ENCODE assay signal across 7 cellular contexts in genomic region chr10:87734987-87735827, GRCh38.
DNase-seq lines count a peak whose midpoint lies in the region; ATAC-seq and TF ChIP-seq lines count a peak whose summit lies in the region.

No MANE protein-coding gene starts in this region.

- ATAC-seq in RWPE2 (ENCODE audit: low read depth) (peak; percentile 71), esophagus mucosa (peak; percentile 50), HG02981 (IDR thresholded peaks at IDR 0.05; ENCODE audit: unreplicated experiment) (no peak)

- no peaks in the 10 kb centered on the region for H3K36me3 ChIP-seq in RWPE2 (ENCODE audit: low read depth)

- no peaks in the 10 kb centered on the region for H3K9me3 ChIP-seq in RWPE2 (ENCODE audit: severe bottlenecking)

- peak; percentile 89 for TF ChIP-seq CTCF in RWPE2 (IDR thresholded peaks at IDR 0.05; ENCODE audit: poor library complexity, severe bottlenecking)

- no peak overlapping the region for H3K27ac ChIP-seq in RWPE2 (ENCODE audit: poor library complexity, severe bottlenecking)

- H3K27me3 ChIP-seq in RWPE2 (ENCODE audit: insufficient read depth, poor library complexity, severe bottlenecking), result no peaks in the 10 kb centered on the region

- DNase-seq in GM03348 (ENCODE audit: low spot score) (peak; percentile 60), HS-5 (ENCODE audit: low read depth) (peak; percentile 22), RWPE2 (ENCODE audit: low spot score) (no peak), mucosa of gallbladder (ENCODE audit: low spot score) (peak; percentile 15), DMS79 (lab: John Stamatoyannopoulos, UW) (no peak)

- peaks cover 5% of the 10 kb centered on the region for H3K4me1 ChIP-seq in RWPE2 (ENCODE audit: insufficient read depth, poor library complexity, severe bottlenecking)

- no peak overlapping the region for H3K4me3 ChIP-seq in RWPE2 (ENCODE audit: severe bottlenecking)

Comparison
In these comparisons a context has a peak if more than half of its experiments do, and no peak if none do; other contexts are left out.
1. DNase-seq: peak in GM03348 (single experiment), HS-5 (single experiment) and mucosa of gallbladder (single experiment); none in RWPE2 (single experiment) and DMS79 (single experiment).